In the genomic region with DNA sequence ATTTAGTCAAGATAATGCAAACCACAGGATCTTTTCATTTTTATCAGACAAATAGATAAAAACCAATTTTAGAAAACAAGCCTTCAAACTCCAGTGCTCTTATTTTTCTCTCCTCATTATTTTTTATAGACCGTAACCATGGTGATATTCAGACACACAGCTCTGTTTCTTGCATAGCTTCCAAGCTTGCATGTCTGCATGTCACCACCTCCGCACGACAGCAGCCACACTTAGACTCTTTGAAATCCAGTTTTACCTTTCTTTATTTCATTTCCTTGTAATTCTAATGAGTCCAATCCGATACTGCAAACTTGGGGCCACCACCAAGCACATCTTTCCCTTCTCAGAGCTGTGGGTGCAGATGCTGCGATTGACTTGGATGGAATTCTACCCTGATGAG, we compare ENCODE assay signal across 26 cellular contexts.
"Had no signal": no experiment of that assay in that cellular context is flagged by ENCODE, and none has a peak within 500 bp of the region (broad histone marks: within the 10 kb centered on the region; RNA-seq: fewer than 3 reads in every experiment).

No MANE protein-coding gene starts in this region.

- H3K27ac ChIP-seq: breast epithelium, SJCRH30, SK-N-MC, WERI-Rb-1 had no signal

- H3K36me3 ChIP-seq: breast epithelium, MG63, SJCRH30, WERI-Rb-1 had no signal

- H3K4me1 Mint-ChIP-seq: activated CD4-positive, alpha-beta T cell treated with anti-CD3 and anti-CD28 coated beads, Interleukin-2, amount 10 ng/mL, durations not matched to agents 24 days and 14 days; activated naive CD4-positive, alpha-beta T cell treated with anti-CD3 and anti-CD28 coated beads, Interleukin-2, amount 10 ng/mL, durations not matched to agents 7 days and 5 days; activated naive CD8-positive, alpha-beta T cell treated with anti-CD3 and anti-CD28 coated beads, Interleukin-2, amount 50 U/mL, for 24 hours had no signal

- H3K27me3 ChIP-seq: breast epithelium, SJCRH30 had no signal

- H3K4me3 ChIP-seq: breast epithelium, MG63, SJCRH30, SK-N-MC had no signal

- ATAC-seq: activated CD8-positive, alpha-beta T cell treated with anti-CD3 and anti-CD28 coated beads for 36 hours; activated naive CD8-positive, alpha-beta T cell treated with anti-CD3 and anti-CD28 coated beads, Interleukin-2, amount 50 U/mL, for 24 hours; Panc1 had no signal

- H3K27me3 Mint-ChIP-seq: activated CD4-positive, alpha-beta T cell treated with anti-CD3 and anti-CD28 coated beads, Interleukin-2, amount 10 ng/mL, durations not matched to agents 24 days and 14 days; activated CD8-positive, alpha-beta T cell treated with anti-CD3 and anti-CD28 coated beads for 36 hours; activated naive CD4-positive, alpha-beta T cell treated with anti-CD3 and anti-CD28 coated beads, Interleukin-2, amount 10 ng/mL, durations not matched to agents 7 days and 5 days; activated naive CD8-positive, alpha-beta T cell; activated naive CD8-positive, alpha-beta T cell treated with anti-CD3 and anti-CD28 coated beads, Interleukin-2, amount 50 U/mL, for 24 hours; activated T-cell treated with anti-CD3 and anti-CD28 coated beads, Interleukin-2, amount 50 U/mL, for 24 hours had no signal

- DNase-seq: activated CD4-positive, alpha-beta T cell treated with anti-CD3 and anti-CD28 coated beads, Interleukin-2, amount 10 ng/mL, durations not matched to agents 24 days and 14 days; activated CD4-positive, alpha-beta T cell treated with anti-CD3 and anti-CD28 coated beads, Interleukin-2, amount 50 U/mL, for 4 hours; activated CD8-positive, alpha-beta T cell treated with anti-CD3 and anti-CD28 coated beads for 36 hours; activated gamma-delta T cell treated with Interleukin-2 at 50 U/mL for 16 hours; activated naive CD4-positive, alpha-beta T cell treated with anti-CD3 and anti-CD28 coated beads, Interleukin-2, amount 10 ng/mL, durations not matched to agents 7 days and 5 days; activated naive CD8-positive, alpha-beta T cell treated with anti-CD3 and anti-CD28 coated beads, Interleukin-2, amount 50 U/mL, for 24 hours; activated T-cell treated with anti-CD3 and anti-CD28 coated beads, Interleukin-2, amount 50 U/mL, for 24 hours; aorta; cerebellar nuclear complex; MG63; NCI-H1048; NCI-H1105 treated with DMSO at 0.1 percent for 48 hours; NCI-H1436; NCI-H1694; NCI-H1930; NCI-H345; NCI-H524 treated with DMSO at 0.1 percent for 48 hours; SHP77; SJCRH30; T1000; WERI-Rb-1 had no signal

- H3K27ac Mint-ChIP-seq: activated CD4-positive, alpha-beta T cell treated with anti-CD3 and anti-CD28 coated beads, Interleukin-2, amount 10 ng/mL, durations not matched to agents 24 days and 14 days; activated CD8-positive, alpha-beta T cell treated with anti-CD3 and anti-CD28 coated beads for 36 hours; activated naive CD4-positive, alpha-beta T cell treated with anti-CD3 and anti-CD28 coated beads, Interleukin-2, amount 10 ng/mL, durations not matched to agents 7 days and 5 days; activated naive CD8-positive, alpha-beta T cell; activated naive CD8-positive, alpha-beta T cell treated with anti-CD3 and anti-CD28 coated beads, Interleukin-2, amount 50 U/mL, for 24 hours; activated T-cell treated with anti-CD3 and anti-CD28 coated beads, Interleukin-2, amount 50 U/mL, for 24 hours; activated T-helper 1 cell treated with anti-CD3 and anti-CD28 coated beads, Interleukin-12 subunit alpha, Interleukin-12 subunit beta, Interleukin-2, Interleukin-4 antibody, amounts not matched to agents 30 ng/mL and 10 ng/mL and 1 ng/mL, durations not matched to agents 14 hours and 24 hours and 36 hours had no signal

- H3K9me3 ChIP-seq: breast epithelium, MG63, SJCRH30 had no signal

- H3K9me3 Mint-ChIP-seq: activated CD4-positive, alpha-beta T cell treated with anti-CD3 and anti-CD28 coated beads, Interleukin-2, amount 10 ng/mL, durations not matched to agents 24 days and 14 days; activated CD8-positive, alpha-beta T cell treated with anti-CD3 and anti-CD28 coated beads for 36 hours; activated naive CD4-positive, alpha-beta T cell treated with anti-CD3 and anti-CD28 coated beads, Interleukin-2, amount 10 ng/mL, durations not matched to agents 7 days and 5 days; activated naive CD8-positive, alpha-beta T cell treated with anti-CD3 and anti-CD28 coated beads, Interleukin-2, amount 50 U/mL, for 24 hours; activated T-cell treated with anti-CD3 and anti-CD28 coated beads, Interleukin-2, amount 50 U/mL, for 24 hours; activated T-helper 1 cell treated with anti-CD3 and anti-CD28 coated beads, Interleukin-12 subunit alpha, Interleukin-12 subunit beta, Interleukin-2, Interleukin-4 antibody, amounts not matched to agents 30 ng/mL and 10 ng/mL and 1 ng/mL, durations not matched to agents 14 hours and 24 hours and 36 hours had no signal

- H3K36me3 Mint-ChIP-seq: activated naive CD4-positive, alpha-beta T cell treated with anti-CD3 and anti-CD28 coated beads, Interleukin-2, amount 10 ng/mL, durations not matched to agents 7 days and 5 days; activated naive CD8-positive, alpha-beta T cell had no signal

- H3K4me3 Mint-ChIP-seq: activated CD4-positive, alpha-beta T cell treated with anti-CD3 and anti-CD28 coated beads, Interleukin-2, amount 10 ng/mL, durations not matched to agents 24 days and 14 days; activated CD8-positive, alpha-beta T cell treated with anti-CD3 and anti-CD28 coated beads for 36 hours; activated naive CD4-positive, alpha-beta T cell treated with anti-CD3 and anti-CD28 coated beads, Interleukin-2, amount 10 ng/mL, durations not matched to agents 7 days and 5 days; activated naive CD8-positive, alpha-beta T cell; activated naive CD8-positive, alpha-beta T cell treated with anti-CD3 and anti-CD28 coated beads, Interleukin-2, amount 50 U/mL, for 24 hours; activated T-cell treated with anti-CD3 and anti-CD28 coated beads, Interleukin-2, amount 50 U/mL, for 24 hours; activated T-helper 1 cell treated with anti-CD3 and anti-CD28 coated beads, Interleukin-12 subunit alpha, Interleukin-12 subunit beta, Interleukin-2, Interleukin-4 antibody, amounts not matched to agents 30 ng/mL and 10 ng/mL and 1 ng/mL, durations not matched to agents 14 hours and 24 hours and 36 hours had no signal
